ENCODE assay signal across 13 cellular contexts in genomic region chr6:158020272-158020711, GRCh38. TPM values are rescaled to one million over a fixed set of nuclear protein-coding genes. Genes with fewer than 3 reads are reported as not detected.
DNase-seq lines count a peak whose midpoint lies in the region; ATAC-seq and TF ChIP-seq lines count a peak whose summit lies in the region.
"Had no signal": no experiment of that assay in that cellular context is flagged by ENCODE, and none has a peak within 500 bp of the region (broad histone marks: within the 10 kb centered on the region; RNA-seq: fewer than 3 reads in every experiment).

No MANE protein-coding gene starts in this region.

- H3K27me3 Mint-ChIP-seq in IgD-negative memory B cell (no peaks in the 10 kb centered on the region), endothelial cell (ENCODE audit: unreplicated experiment) (peaks cover 4% of the 10 kb centered on the region)

- no peaks in the 10 kb centered on the region for H3K9me3 ChIP-seq in osteoblast (ENCODE audit: low read depth, low read length)
- H3K9me3 ChIP-seq: body of pancreas, SK-N-SH had no signal

- H3K4me3 Mint-ChIP-seq in IgD-negative memory B cell (no peak overlapping the region), endothelial cell (ENCODE audit: unreplicated experiment) (peak overlapping the region; percentile 75)
- H3K4me3 Mint-ChIP-seq: nephron progenitor cell had no signal

- DNase-seq in activated CD4-positive, alpha-beta T cell treated with anti-CD3 and anti-CD28 coated beads for 48 hours: peak; percentile 52
- no peak for DNase-seq in activated CD4-positive, alpha-beta T cell treated with anti-CD3 and anti-CD28 coated beads, Interleukin-2, amount 50 U/mL, for 48 hours
- DNase-seq in endothelial cell (ENCODE audit: low spot score) (no peak), osteoblast (ENCODE audit: insufficient read length, low spot score, missing footprints) (no peak), iPS-NIHi7 (ENCODE audit: extremely low spot score) (no peak), NCI-H146 (lab: John Stamatoyannopoulos, UW) (no peak)
- DNase-seq: body of pancreas, NCI-H1417, NCI-H226, nephron progenitor cell, SK-N-SH had no signal

- H4K20me1 ChIP-seq in osteoblast (ENCODE audit: insufficient read depth, low read length): peaks cover 2% of the 10 kb centered on the region

- peaks cover 1% of the 10 kb centered on the region for H3K36me3 Mint-ChIP-seq in IgD-negative memory B cell
- peaks cover 13% of the 10 kb centered on the region for H3K36me3 Mint-ChIP-seq in endothelial cell (ENCODE audit: low read depth, unreplicated experiment)

- H3K79me2 ChIP-seq in osteoblast (ENCODE audit: insufficient read depth, low read length): peaks cover 96% of the 10 kb centered on the region

- H2AFZ ChIP-seq in osteoblast (ENCODE audit: low read length): no peak overlapping the region

- peaks cover 46% of the 10 kb centered on the region for H3K4me1 ChIP-seq in osteoblast (ENCODE audit: insufficient read depth, low read length)

- H3K36me3 ChIP-seq in osteoblast (ENCODE audit: insufficient read depth, low read length): peaks cover 52% of the 10 kb centered on the region

- H3K27ac Mint-ChIP-seq in IgD-negative memory B cell (peak overlapping the region in 2 of 3 donors; percentile 44 to 67), endothelial cell (ENCODE audit: unreplicated experiment) (peak overlapping the region; percentile 95)
- H3K27ac Mint-ChIP-seq: nephron progenitor cell had no signal

- no peak for TF ChIP-seq CTCF in endothelial cell (IDR thresholded peaks at IDR 0.05; ENCODE audit: unreplicated experiment)
- TF ChIP-seq CTCF in osteoblast (IDR thresholded peaks at IDR 0.05; ENCODE audit: extremely low read depth, low read depth, low read length): no peak

- ATAC-seq in HG02885 (IDR thresholded peaks at IDR 0.05; ENCODE audit: poor library complexity, unreplicated experiment): no peak
- ATAC-seq: body of pancreas had no signal

- H3K27ac ChIP-seq in osteoblast (ENCODE audit: low read depth, low read length): peak overlapping the region; percentile 91
- H3K27ac ChIP-seq: body of pancreas had no signal

- H3K27me3 ChIP-seq in osteoblast (ENCODE audit: insufficient read depth, low read length): no peaks in the 10 kb centered on the region
- H3K27me3 ChIP-seq: body of pancreas had no signal

- H3K4me1 Mint-ChIP-seq in IgD-negative memory B cell (peaks cover 0 to 3% (median 2%) of the 10 kb centered on the region in 3 donors), endothelial cell (ENCODE audit: unreplicated experiment) (peaks cover 61% of the 10 kb centered on the region)

- H3K4me2 ChIP-seq in osteoblast (ENCODE audit: insufficient read depth, low read length): no peak overlapping the region

- H3K4me3 ChIP-seq in osteoblast (ENCODE audit: insufficient read depth, low read length): no peak overlapping the region
- H3K4me3 ChIP-seq: body of pancreas had no signal

- H3K9me3 Mint-ChIP-seq in IgD-negative memory B cell (no peaks in the 10 kb centered on the region), endothelial cell (ENCODE audit: unreplicated experiment) (no peaks in the 10 kb centered on the region)
- H3K9me3 Mint-ChIP-seq: nephron progenitor cell had no signal

RNA-seq across cellular contexts. Expression of gene SYNJ2, which starts 38.6 kb away (rescaled TPM):
- 13.7 TPM for polyA plus RNA-seq in IgD-negative memory B cell
- total RNA-seq in endothelial cell (ENCODE audit: unreplicated experiment): 33.7 TPM
- total RNA-seq in osteoblast: 91.6 and 94.8 TPM in 2 replicates
